ENCODE assay signal across 21 cellular contexts in genomic region chr16:47506800-47507199, GRCh38. TPM values are rescaled to one million over a fixed set of nuclear protein-coding genes. Genes with fewer than 3 reads are reported as not detected.
A peak's percentile ranks its signal among the peaks of the same experiment; 100 is the strongest.
DNase-seq lines count a peak whose midpoint lies in the region; ATAC-seq and TF ChIP-seq lines count a peak whose summit lies in the region.
"Had no signal": no experiment of that assay in that cellular context is flagged by ENCODE, and none has a peak within 500 bp of the region (broad histone marks: within the 10 kb centered on the region; RNA-seq: fewer than 3 reads in every experiment).

No MANE protein-coding gene starts in this region.

- peaks cover 20 to 40% (median 28%) of the 10 kb centered on the region in 10 experiments for H3K4me1 ChIP-seq in BLaER1 treated with 17β-estradiol and CSF1 and Interleukin-3, amounts not matched to agents 10 nM and 100 nM
- H3K4me1 ChIP-seq in neutrophil (ENCODE audit: control insufficient read depth in 1 of 2, insufficient read depth in 1 of 2, low read depth in 1 of 2, low read length in 1 of 2): peaks cover 12 to 18% of the 10 kb centered on the region in 2 experiments
- H3K4me1 ChIP-seq: A549, Caco-2, Peyer's patch had no signal

- H3K36me3 ChIP-seq in BLaER1 treated with 17β-estradiol and CSF1 and Interleukin-3, amounts not matched to agents 10 nM and 100 nM: peaks cover 56 to 71% (median 63%) of the 10 kb centered on the region in 11 experiments
- peaks cover 43% of the 10 kb centered on the region for H3K36me3 ChIP-seq in neutrophil

- H3K4me2 ChIP-seq in BLaER1 treated with 17β-estradiol and CSF1 and Interleukin-3, amounts not matched to agents 10 nM and 100 nM: peak overlapping the region; percentile 15 to 75 (median 61); a peak in 21 of 22 replicates
- H3K4me2 ChIP-seq: A549, GM23338 had no signal

- WGBS in lower leg skin, 2 donors: 80 to 85% methylated on average over 2 of the region's 2 CpGs

- TF ChIP-seq POLR2A in lower leg skin (IDR thresholded peaks at IDR 0.05): no peak

- no peak for TF ChIP-seq CTCF in fibroblast of villous mesenchyme (IDR thresholded peaks at IDR 0.05; ENCODE audit: insufficient read depth, low read depth, low read length)
- no peak for TF ChIP-seq CTCF in neutrophil (IDR thresholded peaks at IDR 0.05)
- no peak for TF ChIP-seq CTCF in lower leg skin (IDR thresholded peaks at IDR 0.05)

- DNase-seq in fibroblast of villous mesenchyme (ENCODE audit: low read depth): peak; percentile 29
- no peak for DNase-seq in lower leg skin (ENCODE audit: low spot score in 2 of 2)
- no peak for DNase-seq in HPDE6-E6E7 (ENCODE audit: extremely low spot score)
- DNase-seq in midbrain (lab: John Stamatoyannopoulos, UW): no peak
- DNase-seq: Caco-2; CD4-positive, CD25-positive, alpha-beta regulatory T cell; NCI-H1092; NCI-H146; NCI-H2081 treated with DMSO at 0.1 percent for 48 hours; NCI-H2227 treated with DMSO at 0.1 percent for 48 hours; NCI-H524; Peyer's patch; Right ventricle myocardium superior had no signal

- ATAC-seq in HG03571 (IDR thresholded peaks at IDR 0.05; ENCODE audit: unreplicated experiment) (peak; percentile 60), GM18868 (IDR thresholded peaks at IDR 0.05; ENCODE audit: unreplicated experiment) (no peak)
- ATAC-seq: A549, GM23338, HCT116 had no signal

- no peak overlapping the region for H3K4me3 ChIP-seq in BLaER1 treated with 17β-estradiol and CSF1 and Interleukin-3, amounts not matched to agents 10 nM and 100 nM
- H3K4me3 ChIP-seq in fibroblast of villous mesenchyme (ENCODE audit: low read depth, low read length) (no peak overlapping the region), neutrophil (ENCODE audit: low read depth in 1 of 2, low read length in 1 of 2) (no peak overlapping the region), lower leg skin (ENCODE audit: low read depth, poor library complexity, severe bottlenecking) (no peak overlapping the region)
- H3K4me3 ChIP-seq: A549, GM23338, Peyer's patch, SK-N-MC had no signal

- peaks cover 0 to 17% (median 0%) of the 10 kb centered on the region in 11 experiments; a peak in 4 of 22 replicates for H3K9me3 ChIP-seq in BLaER1 treated with 17β-estradiol and CSF1 and Interleukin-3, amounts not matched to agents 10 nM and 100 nM (replicated peaks in 1 of 11)
- H3K9me3 ChIP-seq in neutrophil: no peaks in the 10 kb centered on the region
- H3K9me3 ChIP-seq: A549, Caco-2, Peyer's patch had no signal

- no peaks in the 10 kb centered on the region for H4K20me1 ChIP-seq in BLaER1 treated with 17β-estradiol and CSF1 and Interleukin-3, amounts not matched to agents 10 nM and 100 nM

- H3K9ac ChIP-seq in BLaER1 treated with 17β-estradiol and CSF1 and Interleukin-3, amounts not matched to agents 10 nM and 100 nM: peak overlapping the region in 8 of 11 experiments; percentile 31 to 67 (median 58); a peak in 13 of 22 replicates

- intact Hi-C loops in lower leg skin (cut with DNase I; ENCODE audit: low total_unique reads): no loop called here

- no peaks in the 10 kb centered on the region for H3K27me3 ChIP-seq in BLaER1 treated with 17β-estradiol and CSF1 and Interleukin-3, amounts not matched to agents 10 nM and 100 nM
- no peaks in the 10 kb centered on the region for H3K27me3 ChIP-seq in neutrophil
- H3K27me3 ChIP-seq: Peyer's patch had no signal

- peak overlapping the region in 10 of 11 experiments; percentile 1 to 88 (median 79); a peak in 18 of 22 replicates for H3K27ac ChIP-seq in BLaER1 treated with 17β-estradiol and CSF1 and Interleukin-3, amounts not matched to agents 10 nM and 100 nM
- peak overlapping the region; percentile 49 for H3K27ac ChIP-seq in neutrophil
- H3K27ac ChIP-seq: A549, Peyer's patch, SK-N-MC had no signal

RNA-seq across cellular contexts. Expression of gene PHKB, which starts 45.7 kb away (rescaled TPM):
- total RNA-seq in fibroblast of villous mesenchyme (79.9 and 104 TPM in 2 replicates), lower leg skin (10 to 100 TPM; 19.8 to 29.6 (median 25.2) TPM)

RNA-seq across cellular contexts. Expression of gene ITFG1, which starts 45.9 kb away (rescaled TPM):
- total RNA-seq in fibroblast of villous mesenchyme (46.4 and 79.0 TPM in 2 replicates), lower leg skin (10 to 100 TPM; 31.7 to 66.0 (median 38.1) TPM)
